In genomic region chr4:113088050-113088449, GRCh38 we compare ENCODE assay signal across 29 cellular contexts.
"Had no signal": no experiment of that assay in that cellular context is flagged by ENCODE, and none has a peak within 500 bp of the region (broad histone marks: within the 10 kb centered on the region; RNA-seq: fewer than 3 reads in every experiment).

No MANE protein-coding gene starts in this region.

- H3K36me3 ChIP-seq: left ventricle myocardium inferior, ovary, prostate gland, stomach, suprapubic skin, thoracic aorta, tibial artery, upper lobe of right lung had no signal

- H3K9me3 ChIP-seq: left ventricle myocardium inferior, ovary, prostate gland, stomach, suprapubic skin, thoracic aorta, tibial artery, upper lobe of right lung had no signal

- H3K9me3 Mint-ChIP-seq: mesothelial cell of epicardium; naive B cell; nephron progenitor cell; stimulated activated naive B cell treated with anti-CD40 and anti-IgM and Interleukin-4, amounts not matched to agents 10 μg/mL and 1 μg/mL and 100 μg/mL, for 72 hours had no signal

- H3K27ac Mint-ChIP-seq: mesothelial cell of epicardium; naive B cell; natural killer cell; nephron progenitor cell; stimulated activated naive B cell treated with anti-CD40 and anti-IgM and Interleukin-4, amounts not matched to agents 10 μg/mL and 1 μg/mL and 100 μg/mL, for 72 hours had no signal

- H3K36me3 Mint-ChIP-seq: mesothelial cell of epicardium; naive B cell; natural killer cell; stimulated activated naive B cell treated with anti-CD40 and anti-IgM and Interleukin-4, amounts not matched to agents 10 μg/mL and 1 μg/mL and 100 μg/mL, for 72 hours had no signal

- ATAC-seq: natural killer cell; right cardiac atrium; sciatic nerve; stimulated activated naive B cell treated with anti-CD40 and anti-IgM and Interleukin-4, amounts not matched to agents 10 μg/mL and 1 μg/mL and 100 μg/mL, for 72 hours; stimulated activated naive CD8-positive, alpha-beta T cell treated with anti-CD3 and anti-CD28 coated beads, Interleukin-15, Interleukin-2, amounts not matched to agents 100 U/mL and 50 U/mL, for 24 hours; upper lobe of right lung had no signal

- H3K27me3 Mint-ChIP-seq: stimulated activated naive B cell treated with anti-CD40 and anti-IgM and Interleukin-4, amounts not matched to agents 10 μg/mL and 1 μg/mL and 100 μg/mL, for 72 hours had no signal

- H3K27ac ChIP-seq: left ventricle myocardium inferior, ovary, prostate gland, skin epidermis, stomach, suprapubic skin, thoracic aorta, tibial artery, upper lobe of right lung had no signal

- H3K4me3 ChIP-seq: left ventricle myocardium inferior, lung, ovary, prostate gland, skin epidermis, stomach, suprapubic skin, thoracic aorta, tibial artery, upper lobe of right lung had no signal

- H3K27me3 ChIP-seq: ovary, stomach, suprapubic skin, tibial artery, upper lobe of right lung had no signal

- FAIRE-seq: urothelium cell line had no signal

- H3K4me1 ChIP-seq: prostate gland, stomach, suprapubic skin, upper lobe of right lung had no signal

- H3K4me3 Mint-ChIP-seq: mesothelial cell of epicardium; naive B cell; natural killer cell; nephron progenitor cell; stimulated activated naive B cell treated with anti-CD40 and anti-IgM and Interleukin-4, amounts not matched to agents 10 μg/mL and 1 μg/mL and 100 μg/mL, for 72 hours had no signal

- H3K4me1 Mint-ChIP-seq: naive B cell; natural killer cell; stimulated activated naive B cell treated with anti-CD40 and anti-IgM and Interleukin-4, amounts not matched to agents 10 μg/mL and 1 μg/mL and 100 μg/mL, for 72 hours had no signal

- DNase-seq: hypothalamus; islet precursor cell; left ventricle myocardium inferior; mesendoderm; naive B cell; natural killer cell; nephron progenitor cell; ovary; posterior cingulate gyrus; retina; right cardiac atrium; stimulated activated CD4-positive, alpha-beta T cell treated with anti-CD3 and anti-CD28 coated beads, Interleukin-12 subunit alpha, Interleukin-12 subunit beta, amount 100 ng/mL, for 4 hours; stimulated activated CD4-positive, alpha-beta T cell treated with anti-CD3 and anti-CD28 coated beads, Interleukin-15, amount 100 ng/mL, for 24 hours; stimulated activated CD4-positive, alpha-beta T cell treated with anti-CD3 and anti-CD28 coated beads, Interleukin-2, amount 100 ng/mL, for 24 hours; stimulated activated CD4-positive, alpha-beta T cell treated with anti-CD3 and anti-CD28 coated beads, Interleukin-4, amount 100 ng/mL, for 1 hour; stimulated activated naive B cell treated with anti-CD40 and anti-IgM and Interleukin-4, amounts not matched to agents 10 μg/mL and 1 μg/mL and 100 μg/mL, for 72 hours; stimulated activated naive CD8-positive, alpha-beta T cell treated with anti-CD3 and anti-CD28 coated beads, Interleukin-15, Interleukin-2, amounts not matched to agents 100 U/mL and 50 U/mL, for 24 hours; stomach; tibial artery; trophoblast cell; upper lobe of right lung had no signal
